8 cellular contexts compared by ENCODE assay signal in genomic region chr1:23553896-23554480, GRCh38. TPM values are rescaled to one million over a fixed set of nuclear protein-coding genes. Genes with fewer than 3 reads are reported as not detected.
DNase-seq lines count a peak whose midpoint lies in the region; FAIRE-seq and TF ChIP-seq lines count a peak whose summit lies in the region.

No MANE protein-coding gene starts in this region.

- FAIRE-seq in kidney (lab: Jason Lieb, UNC): no peak

- H3K9me3 Mint-ChIP-seq in activated T-helper 2 cell treated with anti-CD3 and anti-CD28 coated beads, Interferon-gamma antibody, Interleukin-2, Interleukin-4, amounts not matched to agents 10 μg/mL and 5 μg/mL and 100 μg/mL, durations not matched to agents 14 hours and 24 hours and 36 hours: no peaks in the 10 kb centered on the region

- H3K27ac Mint-ChIP-seq in activated T-helper 2 cell treated with anti-CD3 and anti-CD28 coated beads, Interferon-gamma antibody, Interleukin-2, Interleukin-4, amounts not matched to agents 10 μg/mL and 5 μg/mL and 100 μg/mL, durations not matched to agents 14 hours and 24 hours and 36 hours: peak overlapping the region; percentile 39

- peak; percentile 76 for DNase-seq in NCI-H82 (lab: John Stamatoyannopoulos, UW)
- no peak for DNase-seq in NCI-H82 treated with DMSO at 0.1 percent for 48 hours (lab: John Stamatoyannopoulos, UW; ENCODE audit: unreplicated experiment)
- no peak for DNase-seq in activated T-helper 2 cell treated with anti-CD3 and anti-CD28 coated beads, Interferon-gamma antibody, Interleukin-2, Interleukin-4, amounts not matched to agents 10 μg/mL and 5 μg/mL and 100 μg/mL, durations not matched to agents 14 hours and 24 hours and 36 hours (ENCODE audit: low spot score)
- peak; percentile 79 for DNase-seq in kidney
- DNase-seq in D341Med (ENCODE audit: low spot score): no peak
- no peak for DNase-seq in HuH-7.5 (ENCODE audit: low spot score)
- DNase-seq in activated CD4-positive, alpha-beta T cell treated with anti-CD3 and anti-CD28 coated beads, Interleukin-2, amount 50 U/mL, for 48 hours: no peak

- H3K4me1 Mint-ChIP-seq in activated T-helper 2 cell treated with anti-CD3 and anti-CD28 coated beads, Interferon-gamma antibody, Interleukin-2, Interleukin-4, amounts not matched to agents 10 μg/mL and 5 μg/mL and 100 μg/mL, durations not matched to agents 14 hours and 24 hours and 36 hours (ENCODE audit: low read depth): peaks cover 49% of the 10 kb centered on the region

- H3K27ac ChIP-seq in kidney (ENCODE audit: low read depth in 2 of 2, low read length in 2 of 2): peak overlapping the region; percentile 84 to 87
- H3K27ac ChIP-seq in temporal lobe (ENCODE audit: low read depth, low read length): peak overlapping the region; percentile 67

- peaks cover 11% of the 10 kb centered on the region for H3K27me3 Mint-ChIP-seq in activated T-helper 2 cell treated with anti-CD3 and anti-CD28 coated beads, Interferon-gamma antibody, Interleukin-2, Interleukin-4, amounts not matched to agents 10 μg/mL and 5 μg/mL and 100 μg/mL, durations not matched to agents 14 hours and 24 hours and 36 hours (ENCODE audit: low read depth)

- peak overlapping the region; percentile 63 to 71 for H3K9ac ChIP-seq in kidney (ENCODE audit: low read length in 2 of 2)

- peaks cover 17 to 25% of the 10 kb centered on the region in 2 donors for H3K4me1 ChIP-seq in kidney (ENCODE audit: control insufficient read depth in 1 of 2, insufficient read depth in 1 of 2, low read depth in 1 of 2, low read length in 2 of 2)

- H3K4me3 Mint-ChIP-seq in activated T-helper 2 cell treated with anti-CD3 and anti-CD28 coated beads, Interferon-gamma antibody, Interleukin-2, Interleukin-4, amounts not matched to agents 10 μg/mL and 5 μg/mL and 100 μg/mL, durations not matched to agents 14 hours and 24 hours and 36 hours (ENCODE audit: low read depth): peak overlapping the region; percentile 77

- peaks cover 14% of the 10 kb centered on the region for H3K36me3 Mint-ChIP-seq in activated T-helper 2 cell treated with anti-CD3 and anti-CD28 coated beads, Interferon-gamma antibody, Interleukin-2, Interleukin-4, amounts not matched to agents 10 μg/mL and 5 μg/mL and 100 μg/mL, durations not matched to agents 14 hours and 24 hours and 36 hours (ENCODE audit: low read depth)

- H3K4me3 ChIP-seq in kidney (ENCODE audit: low read length in 2 of 2): peak overlapping the region; percentile 35 to 54

- intact Hi-C loops in activated T-helper 2 cell treated with anti-CD3 and anti-CD28 coated beads, Interferon-gamma antibody, Interleukin-2, Interleukin-4, amounts not matched to agents 10 μg/mL and 5 μg/mL and 100 μg/mL, durations not matched to agents 14 hours and 24 hours and 36 hours (cut with micrococcal nuclease): no loop called here
- intact Hi-C loops in kidney (cut with DNase I): no loop called here

- no peak for TF ChIP-seq CTCF in kidney (IDR thresholded peaks at IDR 0.05; ENCODE audit: borderline replicate concordance, extremely low read depth, insufficient read depth)

- H3K9me3 ChIP-seq in kidney (ENCODE audit: control insufficient read depth in 1 of 2, low read length in 2 of 2): no peaks in the 10 kb centered on the region

- H3K36me3 ChIP-seq in kidney (ENCODE audit: control insufficient read depth in 1 of 2, insufficient read depth in 2 of 2, low read length in 2 of 2): peaks cover 0 to 8% of the 10 kb centered on the region in 2 donors

RNA-seq across cellular contexts. Expression of gene ID3, which starts 5.3 kb away (rescaled TPM):
- total RNA-seq in activated T-helper 2 cell treated with anti-CD3 and anti-CD28 coated beads, Interferon-gamma antibody, Interleukin-2, Interleukin-4, amounts not matched to agents 10 μg/mL and 5 μg/mL and 100 μg/mL, durations not matched to agents 14 hours and 24 hours and 36 hours: 24.7 and 26.9 TPM in 2 replicates
- 97.8 TPM for total RNA-seq in kidney
- polyA plus RNA-seq in kidney (ENCODE audit: insufficient read depth, low read depth, low replicate concordance): 157 TPM
- 13.8 TPM for total RNA-seq in temporal lobe

RNA-seq across cellular contexts. Expression of gene E2F2, which starts 23.0 kb away (rescaled TPM):
- total RNA-seq in activated T-helper 2 cell treated with anti-CD3 and anti-CD28 coated beads, Interferon-gamma antibody, Interleukin-2, Interleukin-4, amounts not matched to agents 10 μg/mL and 5 μg/mL and 100 μg/mL, durations not matched to agents 14 hours and 24 hours and 36 hours: 17.2 and 18.6 TPM in 2 replicates
- total RNA-seq in kidney (0.50 TPM), temporal lobe (0.74 TPM)
- polyA plus RNA-seq in kidney (ENCODE audit: insufficient read depth, low read depth, low replicate concordance): not detected

Comparison
In these comparisons a context has a peak if more than half of its experiments do, and no peak if none do; other contexts are left out.
1. DNase-seq: peak in NCI-H82 (single experiment) and kidney (single experiment); none in NCI-H82 treated with DMSO at 0.1 percent for 48 hours (single experiment), activated T-helper 2 cell treated with anti-CD3 and anti-CD28 coated beads, Interferon-gamma antibody, Interleukin-2, Interleukin-4, amounts not matched to agents 10 μg/mL and 5 μg/mL and 100 μg/mL, durations not matched to agents 14 hours and 24 hours and 36 hours (single experiment), D341Med (single experiment), HuH-7.5 (single experiment) and activated CD4-positive, alpha-beta T cell treated with anti-CD3 and anti-CD28 coated beads, Interleukin-2, amount 50 U/mL, for 48 hours (0 of 2).
2. RNA of gene E2F2, which starts 23.0 kb away (total RNA-seq): 17.2 to 18.6 TPM in activated T-helper 2 cell treated with anti-CD3 and anti-CD28 coated beads, Interferon-gamma antibody, Interleukin-2, Interleukin-4, amounts not matched to agents 10 μg/mL and 5 μg/mL and 100 μg/mL, durations not matched to agents 14 hours and 24 hours and 36 hours; 0.74 TPM in temporal lobe (single experiment) and 0.50 TPM in kidney (single experiment); every median in the first group is over 10 times any median in the second.